Comparison of ENCODE assay signal across 11 cellular contexts in the genomic region with DNA sequence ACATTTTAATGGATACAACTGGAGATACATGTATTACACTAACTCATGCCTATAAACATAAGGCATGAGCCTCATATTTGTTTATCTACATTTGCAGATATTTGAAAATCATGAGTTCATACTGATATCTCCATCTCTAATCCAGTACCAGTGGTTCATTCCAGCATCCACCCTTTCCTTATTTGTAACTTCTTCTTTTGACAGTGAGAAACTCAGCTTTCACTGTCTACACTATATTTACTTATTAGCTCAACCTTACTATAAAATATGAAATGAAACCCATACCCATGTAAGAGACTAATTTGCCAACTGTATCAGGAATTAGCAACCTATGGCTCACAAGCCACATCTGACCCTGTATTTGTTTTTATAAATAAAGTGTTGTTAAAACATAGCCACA.
DNase-seq lines count a peak whose midpoint lies in the region; ATAC-seq lines count a peak whose summit lies in the region.
"Had no signal": no experiment of that assay in that cellular context is flagged by ENCODE, and none has a peak within 500 bp of the region (broad histone marks: within the 10 kb centered on the region; RNA-seq: fewer than 3 reads in every experiment).

No MANE protein-coding gene starts in this region.

- no peaks in the 10 kb centered on the region for H3K27me3 ChIP-seq in SJCRH30
- H3K27me3 ChIP-seq: gastrocnemius medialis, uterus had no signal

- no peaks in the 10 kb centered on the region for H3K4me1 ChIP-seq in SJCRH30
- H3K4me1 ChIP-seq: gastrocnemius medialis, uterus had no signal

- peaks cover 21% of the 10 kb centered on the region for H3K4me1 Mint-ChIP-seq in activated T-helper 1 cell treated with anti-CD3 and anti-CD28 coated beads, Interleukin-12 subunit alpha, Interleukin-12 subunit beta, Interleukin-2, Interleukin-4 antibody, amounts not matched to agents 30 ng/mL and 10 ng/mL and 1 ng/mL, durations not matched to agents 14 hours and 24 hours and 36 hours (ENCODE audit: low read depth)
- peaks cover 12 to 18% of the 10 kb centered on the region in 2 donors for H3K4me1 Mint-ChIP-seq in natural killer cell treated with Interleukin-12 subunit alpha and Interleukin-12 subunit beta and Interleukin-15 and Interleukin-18, amount 100 ng/mL, for 72 hours (ENCODE audit: low read depth in 2 of 2)

- H3K36me3 ChIP-seq in SJCRH30 = no peaks in the 10 kb centered on the region
- H3K36me3 ChIP-seq: gastrocnemius medialis, uterus had no signal

- ATAC-seq in GM19328 (IDR thresholded peaks at IDR 0.05; ENCODE audit: unreplicated experiment) (peak; percentile 10), HG03159 (IDR thresholded peaks at IDR 0.05; ENCODE audit: unreplicated experiment) (peak; percentile 16)
- ATAC-seq in natural killer cell treated with Interleukin-12 subunit alpha and Interleukin-12 subunit beta and Interleukin-15 and Interleukin-18, amount 100 ng/mL, for 72 hours = no peak

- no peaks in the 10 kb centered on the region for H3K9me3 ChIP-seq in SJCRH30 (replicated peaks)
- H3K9me3 ChIP-seq: gastrocnemius medialis, mucosa of descending colon, uterus had no signal

- no peaks in the 10 kb centered on the region for H3K27me3 Mint-ChIP-seq in activated T-helper 1 cell treated with anti-CD3 and anti-CD28 coated beads, Interleukin-12 subunit alpha, Interleukin-12 subunit beta, Interleukin-2, Interleukin-4 antibody, amounts not matched to agents 30 ng/mL and 10 ng/mL and 1 ng/mL, durations not matched to agents 14 hours and 24 hours and 36 hours (ENCODE audit: insufficient read depth)
- no peaks in the 10 kb centered on the region for H3K27me3 Mint-ChIP-seq in natural killer cell treated with Interleukin-12 subunit alpha and Interleukin-12 subunit beta and Interleukin-15 and Interleukin-18, amount 100 ng/mL, for 72 hours

- no peak overlapping the region for H3K27ac Mint-ChIP-seq in activated T-helper 1 cell treated with anti-CD3 and anti-CD28 coated beads, Interleukin-12 subunit alpha, Interleukin-12 subunit beta, Interleukin-2, Interleukin-4 antibody, amounts not matched to agents 30 ng/mL and 10 ng/mL and 1 ng/mL, durations not matched to agents 14 hours and 24 hours and 36 hours
- H3K27ac Mint-ChIP-seq in natural killer cell treated with Interleukin-12 subunit alpha and Interleukin-12 subunit beta and Interleukin-15 and Interleukin-18, amount 100 ng/mL, for 72 hours = peak overlapping the region; percentile 42 to 52

- H3K36me3 Mint-ChIP-seq in activated T-helper 1 cell treated with anti-CD3 and anti-CD28 coated beads, Interleukin-12 subunit alpha, Interleukin-12 subunit beta, Interleukin-2, Interleukin-4 antibody, amounts not matched to agents 30 ng/mL and 10 ng/mL and 1 ng/mL, durations not matched to agents 14 hours and 24 hours and 36 hours (ENCODE audit: low read depth) = no peaks in the 10 kb centered on the region
- H3K36me3 Mint-ChIP-seq in natural killer cell treated with Interleukin-12 subunit alpha and Interleukin-12 subunit beta and Interleukin-15 and Interleukin-18, amount 100 ng/mL, for 72 hours = no peaks in the 10 kb centered on the region

- H3K4me3 Mint-ChIP-seq in activated T-helper 1 cell treated with anti-CD3 and anti-CD28 coated beads, Interleukin-12 subunit alpha, Interleukin-12 subunit beta, Interleukin-2, Interleukin-4 antibody, amounts not matched to agents 30 ng/mL and 10 ng/mL and 1 ng/mL, durations not matched to agents 14 hours and 24 hours and 36 hours = peak overlapping the region; percentile 16
- H3K4me3 Mint-ChIP-seq in natural killer cell treated with Interleukin-12 subunit alpha and Interleukin-12 subunit beta and Interleukin-15 and Interleukin-18, amount 100 ng/mL, for 72 hours = peak overlapping the region; percentile 26

- no peak for DNase-seq in activated T-helper 1 cell treated with anti-CD3 and anti-CD28 coated beads, Interleukin-12 subunit alpha, Interleukin-12 subunit beta, Interleukin-2, Interleukin-4 antibody, amounts not matched to agents 30 ng/mL and 10 ng/mL and 1 ng/mL, durations not matched to agents 14 hours and 24 hours and 36 hours (ENCODE audit: low spot score)
- no peak for DNase-seq in natural killer cell treated with Interleukin-12 subunit alpha and Interleukin-12 subunit beta and Interleukin-15 and Interleukin-18, amount 100 ng/mL, for 72 hours (ENCODE audit: low spot score)
- DNase-seq in SJCRH30 (no peak), NCI-H187 (lab: John Stamatoyannopoulos, UW) (no peak), NK-92 (lab: John Stamatoyannopoulos, UW; ENCODE audit: unreplicated experiment) (no peak)
- DNase-seq: gastrocnemius medialis, mucosa of descending colon, NCI-H1930, uterus had no signal

- no peaks in the 10 kb centered on the region for H3K9me3 Mint-ChIP-seq in activated T-helper 1 cell treated with anti-CD3 and anti-CD28 coated beads, Interleukin-12 subunit alpha, Interleukin-12 subunit beta, Interleukin-2, Interleukin-4 antibody, amounts not matched to agents 30 ng/mL and 10 ng/mL and 1 ng/mL, durations not matched to agents 14 hours and 24 hours and 36 hours
- H3K9me3 Mint-ChIP-seq in natural killer cell treated with Interleukin-12 subunit alpha and Interleukin-12 subunit beta and Interleukin-15 and Interleukin-18, amount 100 ng/mL, for 72 hours = no peaks in the 10 kb centered on the region

- intact Hi-C loops in activated T-helper 1 cell treated with anti-CD3 and anti-CD28 coated beads, Interleukin-12 subunit alpha, Interleukin-12 subunit beta, Interleukin-2, Interleukin-4 antibody, amounts not matched to agents 30 ng/mL and 10 ng/mL and 1 ng/mL, durations not matched to agents 14 hours and 24 hours and 36 hours (cut with micrococcal nuclease) = no loop called here

- no peak overlapping the region for H3K27ac ChIP-seq in SJCRH30
- H3K27ac ChIP-seq: gastrocnemius medialis had no signal

- H3K4me3 ChIP-seq in SJCRH30 = no peak overlapping the region
- H3K4me3 ChIP-seq: mucosa of descending colon, uterus had no signal

Comparison
In these comparisons a context has a peak if more than half of its experiments do, and no peak if none do; other contexts are left out.
1. ATAC-seq: peak in GM19328 (single experiment) and HG03159 (single experiment); none in natural killer cell treated with Interleukin-12 subunit alpha and Interleukin-12 subunit beta and Interleukin-15 and Interleukin-18, amount 100 ng/mL, for 72 hours (0 of 2).